Comparison of ENCODE assay signal across 11 cellular contexts in genomic region chr16:85757341-85757822, GRCh38. TPM values are rescaled to one million over a fixed set of nuclear protein-coding genes. Genes with fewer than 3 reads are reported as not detected.
DNase-seq lines count a peak whose midpoint lies in the region; ATAC-seq and TF ChIP-seq lines count a peak whose summit lies in the region.
"Had no signal": no experiment of that assay in that cellular context is flagged by ENCODE, and none has a peak within 500 bp of the region (broad histone marks: within the 10 kb centered on the region; RNA-seq: fewer than 3 reads in every experiment).

No MANE protein-coding gene starts in this region.

- H3K9me3 ChIP-seq in SU-DHL-6 (ENCODE audit: insufficient read depth, low read length) (no peaks in the 10 kb centered on the region), osteoblast (ENCODE audit: low read depth, low read length) (no peaks in the 10 kb centered on the region)

- peak overlapping the region; percentile 34 for H3K4me2 ChIP-seq in SU-DHL-6 (ENCODE audit: low read depth, low read length, poor library complexity, severe bottlenecking)
- H3K4me2 ChIP-seq in osteoblast (ENCODE audit: insufficient read depth, low read length), result peak overlapping the region; percentile 0

- peaks cover 9% of the 10 kb centered on the region; the same call in 1 of the 2 replicates for H3F3A ChIP-seq in SU-DHL-6 (ENCODE audit: insufficient read depth)

- TF ChIP-seq CTCF in SU-DHL-6 (IDR thresholded peaks at IDR 0.05; ENCODE audit: insufficient read depth, low read length, poor library complexity, severe bottlenecking) (no peak), osteoblast (IDR thresholded peaks at IDR 0.05; ENCODE audit: extremely low read depth, low read depth, low read length) (no peak)

- DNase-seq in NCI-H2107 treated with DMSO at 0.1 percent for 48 hours (lab: John Stamatoyannopoulos, UW; ENCODE audit: unreplicated experiment) (peak; percentile 44), NCI-H2107 (lab: John Stamatoyannopoulos, UW) (no peak), osteoblast (ENCODE audit: insufficient read length, low spot score, missing footprints) (peak; percentile 84), left colon (no peak), SW 1271 (lab: John Stamatoyannopoulos, UW) (no peak)
- DNase-seq: hippocampal formation, nucleus accumbens had no signal

- ATAC-seq in HG02759 (IDR thresholded peaks at IDR 0.05; ENCODE audit: unreplicated experiment) (peak; percentile 23), left colon (no peak), HG03442 (IDR thresholded peaks at IDR 0.05; ENCODE audit: unreplicated experiment) (no peak)

- no peaks in the 10 kb centered on the region for H3K9me2 ChIP-seq in SU-DHL-6 (replicated peaks; ENCODE audit: insufficient read depth, low read length)

- H3K79me2 ChIP-seq in SU-DHL-6 (ENCODE audit: insufficient read depth, low read length), result no peaks in the 10 kb centered on the region
- no peaks in the 10 kb centered on the region for H3K79me2 ChIP-seq in osteoblast (ENCODE audit: insufficient read depth, low read length)

- no peak overlapping the region for H3K4me3 ChIP-seq in SU-DHL-6 (ENCODE audit: insufficient read depth, low read length, poor library complexity, severe bottlenecking)
- no peak overlapping the region for H3K4me3 ChIP-seq in osteoblast (ENCODE audit: insufficient read depth, low read length)

- intact Hi-C loops in left colon (cut with DNase I, micrococcal nuclease), result no loop called here

- H3K36me3 ChIP-seq in SU-DHL-6 (ENCODE audit: low read length) (no peaks in the 10 kb centered on the region), osteoblast (ENCODE audit: insufficient read depth, low read length) (no peaks in the 10 kb centered on the region)

- no peaks in the 10 kb centered on the region for H3K27me3 ChIP-seq in SU-DHL-6 (ENCODE audit: low read length)
- peaks cover 16% of the 10 kb centered on the region for H3K27me3 ChIP-seq in osteoblast (ENCODE audit: insufficient read depth, low read length)

- H4K20me1 ChIP-seq in SU-DHL-6 (ENCODE audit: low read depth, low read length), result no peaks in the 10 kb centered on the region
- no peaks in the 10 kb centered on the region for H4K20me1 ChIP-seq in osteoblast (ENCODE audit: insufficient read depth, low read length)

- H3K4me1 ChIP-seq in osteoblast (ENCODE audit: insufficient read depth, low read length), result peaks cover 9% of the 10 kb centered on the region

- H2AFZ ChIP-seq in SU-DHL-6 (ENCODE audit: low read depth, low read length, severe bottlenecking), result no peak overlapping the region
- no peak overlapping the region for H2AFZ ChIP-seq in osteoblast (ENCODE audit: low read length)

- no peak overlapping the region for H3K9ac ChIP-seq in SU-DHL-6 (ENCODE audit: low read length)

- no peak overlapping the region; the same call in 1 of the 2 replicates for H3K27ac ChIP-seq in SU-DHL-6 (ENCODE audit: low read depth, low read length)
- H3K27ac ChIP-seq in osteoblast (ENCODE audit: low read depth, low read length), result no peak overlapping the region
- H3K27ac ChIP-seq: 22Rv1 had no signal

RNA-seq across cellular contexts. Expression of gene C16orf74, which starts 6.5 kb away (rescaled TPM):
- total RNA-seq in osteoblast (0.59 and 0.72 TPM in 2 replicates), left colon (1 to 10 TPM in 1 of 2 donors, under 1 TPM in 1; 0.52 to 1.6 TPM)

RNA-seq across cellular contexts. Expression of gene EMC8, which starts 42.0 kb away (rescaled TPM):
- total RNA-seq in osteoblast (28.6 and 30.1 TPM in 2 replicates), left colon (10 to 100 TPM; 31.2 to 31.3 TPM)

RNA-seq across cellular contexts. Expression of gene COX4I1, which starts 42.1 kb away (rescaled TPM):
- total RNA-seq in osteoblast (277 and 297 TPM in 2 replicates), left colon (1,000 to 10,000 TPM; 1,115 to 1,368 TPM)

Comparison
In these comparisons a context has a peak if more than half of its experiments do, and no peak if none do; other contexts are left out.
1. DNase-seq: peak in NCI-H2107 treated with DMSO at 0.1 percent for 48 hours (single experiment) and osteoblast (single experiment); none in NCI-H2107 (single experiment), left colon (0 of 2) and SW 1271 (0 of 2).